In genomic region chr12:53053223-53054111, GRCh38 we compare ENCODE assay signal across 8 cellular contexts. TPM values are rescaled to one million over a fixed set of nuclear protein-coding genes. Genes with fewer than 3 reads are reported as not detected.
DNase-seq lines count a peak whose midpoint lies in the region; ATAC-seq and TF ChIP-seq lines count a peak whose summit lies in the region.

No MANE protein-coding gene starts in this region.

- peak overlapping the region; percentile 85 for H3K4me3 ChIP-seq in coronary artery

- ATAC-seq in left lobe of liver (peak; percentile 24), GM21526 (IDR thresholded peaks at IDR 0.05; ENCODE audit: low FRiP score, unreplicated experiment) (no peak)

- TF ChIP-seq CTCF in coronary artery (IDR thresholded peaks at IDR 0.05) = peak; percentile 41

- peaks cover 28% of the 10 kb centered on the region for H3K4me1 ChIP-seq in ES-I3 (ENCODE audit: insufficient read depth, low read length)

- H3K27ac ChIP-seq in coronary artery = peak overlapping the region; percentile 95 to 97

- H3K9me3 ChIP-seq in ES-I3 (ENCODE audit: control insufficient read depth, insufficient read depth, low read length) = no peaks in the 10 kb centered on the region

- DNase-seq in NCI-H1105 (lab: John Stamatoyannopoulos, UW) = peak; percentile 72
- DNase-seq in activated CD4-positive, alpha-beta T cell treated with anti-CD3 and anti-CD28 coated beads for 24 hours (ENCODE audit: low read depth in 2 of 2) = peak; percentile 25 to 34
- peak; percentile 84 for DNase-seq in coronary artery (ENCODE audit: low spot score)
- DNase-seq in left lobe of liver (ENCODE audit: low spot score) = peak; percentile 77
- DNase-seq in stimulated activated CD4-positive, alpha-beta T cell treated with anti-CD3 and anti-CD28 coated beads, Interleukin-4, amount 100 ng/mL, for 1 hour = peak; percentile 53
- DNase-seq in foreskin melanocyte = no peak

- peak overlapping the region; percentile 98; the same call in 1 of the 2 replicates for H3K9ac ChIP-seq in ES-I3 (ENCODE audit: low read depth, low read length)

- H3K36me3 ChIP-seq in ES-I3 (ENCODE audit: insufficient read depth, low read length) = no peaks in the 10 kb centered on the region

RNA-seq across cellular contexts. Expression of gene TNS2, which starts 3.6 kb away (rescaled TPM):
- 146 TPM for total RNA-seq in left lobe of liver

RNA-seq across cellular contexts. Expression of gene SPRYD3, which starts 25.7 kb away (rescaled TPM):
- 16.2 TPM for total RNA-seq in left lobe of liver

RNA-seq across cellular contexts. Expression of gene IGFBP6, which starts 44.0 kb away (rescaled TPM):
- total RNA-seq in left lobe of liver = 5.2 TPM

RNA-seq across cellular contexts. Expression of gene EIF4B, which starts 47.2 kb away (rescaled TPM):
- total RNA-seq in left lobe of liver = 184 TPM

RNA-seq across cellular contexts. Expression of gene SOAT2, which starts 49.8 kb away (rescaled TPM):
- total RNA-seq in left lobe of liver = 0.25 TPM
